1 cellular context compared by ENCODE assay signal in the genomic region with DNA sequence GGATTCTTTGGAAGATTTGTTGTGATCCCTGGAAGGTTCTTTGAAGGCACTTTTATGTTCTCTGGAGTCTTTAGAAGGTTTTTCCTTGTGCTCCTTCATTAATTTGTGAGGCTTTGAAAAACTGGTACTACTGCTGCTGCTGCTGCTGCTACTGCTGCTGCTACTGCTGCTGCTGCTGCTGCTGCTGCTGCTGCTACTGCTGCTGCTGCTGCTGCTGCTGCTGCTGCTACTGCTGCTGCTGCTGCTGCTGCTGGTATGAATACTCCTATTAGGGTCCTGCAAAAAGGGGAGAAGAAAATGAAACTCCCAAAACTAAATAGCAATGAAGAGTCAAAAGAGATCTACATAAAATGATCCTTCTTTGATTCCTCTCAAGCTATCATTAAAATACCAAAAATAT.
A peak's percentile ranks its signal among the peaks of the same experiment; 100 is the strongest.
TF ChIP-seq lines count a peak whose summit lies in the region.

No MANE protein-coding gene starts in this region.

TF ChIP-seq in HEK293, 187 proteins besides CTCF, POLR2A, EP300 and RAD21 (continued from another document):
- TF ChIP-seq, protein P1, sequence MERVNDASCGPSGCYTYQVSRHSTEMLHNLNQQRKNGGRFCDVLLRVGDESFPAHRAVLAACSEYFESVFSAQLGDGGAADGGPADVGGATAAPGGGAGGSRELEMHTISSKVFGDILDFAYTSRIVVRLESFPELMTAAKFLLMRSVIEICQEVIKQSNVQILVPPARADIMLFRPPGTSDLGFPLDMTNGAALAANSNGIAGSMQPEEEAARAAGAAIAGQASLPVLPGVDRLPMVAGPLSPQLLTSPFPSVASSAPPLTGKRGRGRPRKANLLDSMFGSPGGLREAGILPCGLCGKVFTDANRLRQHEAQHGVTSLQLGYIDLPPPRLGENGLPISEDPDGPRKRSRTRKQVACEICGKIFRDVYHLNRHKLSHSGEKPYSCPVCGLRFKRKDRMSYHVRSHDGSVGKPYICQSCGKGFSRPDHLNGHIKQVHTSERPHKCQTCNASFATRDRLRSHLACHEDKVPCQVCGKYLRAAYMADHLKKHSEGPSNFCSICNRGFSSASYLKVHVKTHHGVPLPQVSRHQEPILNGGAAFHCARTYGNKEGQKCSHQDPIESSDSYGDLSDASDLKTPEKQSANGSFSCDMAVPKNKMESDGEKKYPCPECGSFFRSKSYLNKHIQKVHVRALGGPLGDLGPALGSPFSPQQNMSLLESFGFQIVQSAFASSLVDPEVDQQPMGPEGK (tag by site-specific recombination; IDR thresholded peaks at IDR 0.05) = no peak
- peak; percentile 52; the same call in 1 of the 2 replicates for TF ChIP-seq OSR2 (tag by site-specific recombination; IDR thresholded peaks at IDR 0.05)
TF ChIP-seq in HEK293: peak in this region for 3.
